Comparison of ENCODE assay signal across 8 cellular contexts in genomic region chr6:106512958-106513480, GRCh38.
DNase-seq lines count a peak whose midpoint lies in the region; ATAC-seq, FAIRE-seq and TF ChIP-seq lines count a peak whose summit lies in the region.

No MANE protein-coding gene starts in this region.

- H3K9me3 ChIP-seq in K562 (replicated peaks; ENCODE audit: control insufficient read depth, insufficient read depth, low read depth, low read length) (no peaks in the 10 kb centered on the region), mucosa of descending colon (no peaks in the 10 kb centered on the region)

- intact Hi-C loops in K562 (cut with micrococcal nuclease), result no loop called here
- intact Hi-C loops in mucosa of descending colon (cut with DNase I, micrococcal nuclease), result loop anchor here in 1 of 2 donors (5.0 kb wide), 1 partner anchor 66 kb away; no protein-coding TSS in a partner anchor

- CTCF ChIA-PET in K562 (lab: Yijun Ruan, JAX; ENCODE audit: low intra/inter-chr PET ratio), result interaction anchor here (0.5 kb wide), 1 partner anchor 1631 kb away, joined by 3 read pairs; no protein-coding TSS in a partner anchor

- BruUV-seq in K562 (replicated peaks; lab: Mats Ljungman, UMichigan), result no TSS peak

- no peak for TF ChIP-seq POLR2A in K562 (conservative IDR thresholded peaks at IDR 0.05)

- H3K4me2 ChIP-seq in K562 (ENCODE audit: insufficient read depth, low read length), result no peak overlapping the region

- H3K9ac ChIP-seq in K562 (ENCODE audit: insufficient read depth in 1 of 2, low read depth in 2 of 2, low read length in 2 of 2), result no peak overlapping the region; a peak in 1 of 4 replicates

- WGBS in K562 (ENCODE audit: insufficient coverage, low coverage, missing lambda C conversion rate), result 13% methylated on average over 18 of the region's 19 CpGs

- peak; percentile 3 for ATAC-seq in HG02571 (IDR thresholded peaks at IDR 0.05; ENCODE audit: unreplicated experiment)
- no peak for ATAC-seq in K562
- peak; percentile 0 for ATAC-seq in mucosa of descending colon
- ATAC-seq in HG02884 (IDR thresholded peaks at IDR 0.05; ENCODE audit: unreplicated experiment), result no peak
- no peak for ATAC-seq in left lobe of liver

- H3K79me2 ChIP-seq in K562 (ENCODE audit: control insufficient read depth, insufficient read depth, low read length), result no peaks in the 10 kb centered on the region

- no peaks in the 10 kb centered on the region for H3K36me3 ChIP-seq in K562 (ENCODE audit: control insufficient read depth, insufficient read depth, low read length)
- H3K36me3 ChIP-seq in mucosa of descending colon (ENCODE audit: low read depth), result no peaks in the 10 kb centered on the region

- H3K9me1 ChIP-seq in K562 (ENCODE audit: control insufficient read depth, insufficient read depth, low read length), result no peaks in the 10 kb centered on the region

- no peak overlapping the region for H2AFZ ChIP-seq in K562 (ENCODE audit: low read depth, low read length)

- H4K20me1 ChIP-seq in K562 (replicated peaks; ENCODE audit: control insufficient read depth, insufficient read depth, low read length), result no peaks in the 10 kb centered on the region

- TF ChIP-seq EP300 in K562 (IDR thresholded peaks at IDR 0.05; ENCODE audit: low read length), result no peak

- H3K27ac ChIP-seq in K562 (ENCODE audit: extremely low read depth, low read depth, low read length), result no peak overlapping the region

- TF ChIP-seq RAD21 in K562 (CRISPR knock-in tag; conservative IDR thresholded peaks at IDR 0.05 in 1 of 2, IDR thresholded peaks at IDR 0.05 in 1 of 2), result no peak

- TF ChIP-seq CTCF in AG09309 (IDR thresholded peaks at IDR 0.05; ENCODE audit: control insufficient read depth, insufficient read depth, low read depth, low read length, missing control alignments), result no peak
- TF ChIP-seq CTCF in K562 (IDR thresholded peaks at IDR 0.05 in 2 of 3, conservative IDR thresholded peaks at IDR 0.05 in 1 of 3; ENCODE audit: insufficient read depth in 2 of 3, low read depth in 1 of 3, low read length in 3 of 3), result no peak
- TF ChIP-seq CTCF in mucosa of descending colon (IDR thresholded peaks at IDR 0.05), result no peak

- in situ Hi-C loops in K562 (cut with MboI), result no loop called here

- FAIRE-seq in K562 (lab: Jason Lieb, UNC), result peak; percentile 35

- H3K4me3 ChIP-seq in AG09309 (ENCODE audit: control insufficient read depth, low read depth, low read length) (peak overlapping the region; percentile 84), K562 (no peak overlapping the region), mucosa of descending colon (peak overlapping the region; percentile 80)

- POLR2A ChIA-PET in K562 (lab: Yijun Ruan, JAX), result interaction anchor here (1.5 kb wide), 1 partner anchor 9 kb away, joined by 3 read pairs; no protein-coding TSS in a partner anchor

- peaks cover 33 to 37% of the 10 kb centered on the region in 2 experiments for H3K27me3 ChIP-seq in K562 (ENCODE audit: control insufficient read depth in 2 of 2, insufficient read depth in 2 of 2, low read length in 2 of 2)

- no peak for DNase-seq in AG09309 (ENCODE audit: low read depth)
- no peak for DNase-seq in K562 (ENCODE audit: extremely low read depth in 1 of 4, low spot score in 3 of 4)
- no peak for DNase-seq in mucosa of descending colon
- no peak for DNase-seq in left lobe of liver (ENCODE audit: low spot score)
- DNase-seq in islet precursor cell, result no peak
- DNase-seq in germinal center (ENCODE audit: low spot score), result no peak

- H3K4me1 ChIP-seq in K562 (replicated peaks in 1 of 2; ENCODE audit: control insufficient read depth in 2 of 2, insufficient read depth in 2 of 2, low read length in 2 of 2), result peaks cover 0 to 24% of the 10 kb centered on the region in 2 experiments; a peak in 2 of 5 replicates
- H3K4me1 ChIP-seq in mucosa of descending colon (ENCODE audit: low read depth), result peaks cover 16% of the 10 kb centered on the region

TF ChIP-seq in K562, 482 proteins besides CTCF, POLR2A, EP300 and RAD21:
- no peak for TF ChIP-seq HSF4 (CRISPR knock-in tag; IDR thresholded peaks at IDR 0.05; ENCODE audit: borderline replicate concordance)
- TF ChIP-seq SREBF1 (IDR thresholded peaks at IDR 0.05; ENCODE audit: borderline replicate concordance, low read depth, low read length), result no peak
- TF ChIP-seq ZNF184 (CRISPR knock-in tag; IDR thresholded peaks at IDR 0.05), result no peak
- 0 out of 2 replicates have a peak, but pooled peaks have one; percentile 23 for TF ChIP-seq RNF2 (IDR thresholded peaks at IDR 0.05)
- TF ChIP-seq RHOXF2B (CRISPR knock-in tag; conservative IDR thresholded peaks at IDR 0.05), result no peak
- no peak for TF ChIP-seq ATF7 (IDR thresholded peaks at IDR 0.05)
- TF ChIP-seq POU5F1 (IDR thresholded peaks at IDR 0.05; ENCODE audit: borderline replicate concordance, low read depth, low read length, partially characterized antibody), result no peak
- no peak for TF ChIP-seq ZZZ3 (IDR thresholded peaks at IDR 0.05)
- TF ChIP-seq CCAR2 (IDR thresholded peaks at IDR 0.05; ENCODE audit: low read depth, low read length), result no peak
- TF ChIP-seq ATF3 (IDR thresholded peaks at IDR 0.05), result no peak
- no peak for TF ChIP-seq ATF3 (CRISPR knock-in tag; conservative IDR thresholded peaks at IDR 0.05)
- 0 out of 2 replicates have a peak, but pooled peaks have one; percentile 5 for TF ChIP-seq CBFA2T3 (IDR thresholded peaks at IDR 0.05)
- TF ChIP-seq NR0B1 (IDR thresholded peaks at IDR 0.05; ENCODE audit: partially characterized antibody), result no peak
- no peak for TF ChIP-seq PTBP1 (IDR thresholded peaks at IDR 0.05; ENCODE audit: low read depth, low read length)
- 0 out of 2 replicates have a peak, but pooled peaks have one; percentile 22 for TF ChIP-seq TEAD4 (IDR thresholded peaks at IDR 0.05; ENCODE audit: low read length)
- TF ChIP-seq TEAD4 (CRISPR knock-in tag; IDR thresholded peaks at IDR 0.05; ENCODE audit: borderline replicate concordance), result no peak
- TF ChIP-seq BMI1 (IDR thresholded peaks at IDR 0.05; ENCODE audit: low read length), result 0 out of 2 replicates have a peak, but pooled peaks have one; percentile 5
- TF ChIP-seq MTA3 (IDR thresholded peaks at IDR 0.05; ENCODE audit: borderline replicate concordance), result no peak
- TF ChIP-seq NR1H2 (CRISPR knock-in tag; IDR thresholded peaks at IDR 0.05), result no peak
- TF ChIP-seq HDGF (IDR thresholded peaks at IDR 0.05), result no peak
- TF ChIP-seq ARNT (IDR thresholded peaks at IDR 0.05), result no peak
- TF ChIP-seq CBX8 (IDR thresholded peaks at IDR 0.05; ENCODE audit: borderline replicate concordance, extremely low read depth, low read depth, low read length, poor library complexity, severe bottlenecking), result peak; percentile 80
- TF ChIP-seq TFE3 (CRISPR knock-in tag; IDR thresholded peaks at IDR 0.05), result no peak
- TF ChIP-seq CCNT2 (IDR thresholded peaks at IDR 0.05; ENCODE audit: borderline replicate concordance, extremely low read depth, insufficient read length, low read depth, low read length), result no peak
- no peak for TF ChIP-seq TBL1XR1 (IDR thresholded peaks at IDR 0.05; ENCODE audit: low read length in 2 of 2)
- no peak for TF ChIP-seq MECOM (CRISPR knock-in tag; IDR thresholded peaks at IDR 0.05)
- TF ChIP-seq HES1 (IDR thresholded peaks at IDR 0.05; ENCODE audit: low read depth), result no peak
- TF ChIP-seq ZNF197 (CRISPR knock-in tag; IDR thresholded peaks at IDR 0.05; ENCODE audit: low read depth), result no peak

Comparison
In these comparisons a context has a peak if more than half of its experiments do, and no peak if none do; other contexts are left out.
1. ATAC-seq: peak in HG02571 (single experiment) and mucosa of descending colon (single experiment); none in K562 (single experiment), HG02884 (single experiment) and left lobe of liver (single experiment).